1 cellular context compared by ENCODE assay signal in genomic region chr15:71125831-71126453, GRCh38.
TF ChIP-seq lines count a peak whose summit lies in the region.

No MANE protein-coding gene starts in this region.

TF ChIP-seq in GM12878, 131 proteins besides CTCF, POLR2A, EP300 and RAD21 (continued from another document):
- TF ChIP-seq ATF2 (IDR thresholded peaks at IDR 0.05; ENCODE audit: low read length) (no peak), PBX3 (IDR thresholded peaks at IDR 0.05; ENCODE audit: insufficient replicate concordance, low read depth, low read length) (no peak)
